13 cellular contexts compared by ENCODE assay signal in genomic region chrX:130080791-130081367, GRCh38. TPM values are rescaled to one million over a fixed set of nuclear protein-coding genes. Genes with fewer than 3 reads are reported as not detected.
DNase-seq lines count a peak whose midpoint lies in the region; ATAC-seq, FAIRE-seq and TF ChIP-seq lines count a peak whose summit lies in the region.
"Had no signal": no experiment of that assay in that cellular context is flagged by ENCODE, and none has a peak within 500 bp of the region (broad histone marks: within the 10 kb centered on the region; RNA-seq: fewer than 3 reads in every experiment).

No MANE protein-coding gene starts in this region.

- H3K9me1 ChIP-seq in endothelial cell of umbilical vein (replicated peaks; ENCODE audit: control insufficient read depth, extremely low read depth, insufficient read depth, low read length) = no peaks in the 10 kb centered on the region

- POLR2A ChIA-PET in endothelial cell of umbilical vein (lab: Charles Lee) = interaction anchor here (0.6 kb wide), 1 partner anchor 116 kb away, joined by 3 read pairs; no protein-coding TSS in a partner anchor

- peak overlapping the region; percentile 100 for H3K27ac ChIP-seq in OCI-LY3 (ENCODE audit: low read length)
- no peak overlapping the region for H3K27ac ChIP-seq in endothelial cell of umbilical vein (ENCODE audit: insufficient read depth, low read depth, low read length)
- H3K27ac ChIP-seq in tibial artery = peak overlapping the region; percentile 56 to 59
- H3K27ac ChIP-seq: VCaP had no signal

- peak overlapping the region; percentile 46 for H3K27ac Mint-ChIP-seq in activated naive CD4-positive, alpha-beta T cell treated with anti-CD3 and anti-CD28 coated beads, Interleukin-2, amount 50 U/mL, for 24 hours
- H3K27ac Mint-ChIP-seq in nephron progenitor cell = no peak overlapping the region

- dilution Hi-C loops in endothelial cell of umbilical vein (cut with MboI; ENCODE audit: extremely low pct_ligation_motif_present, low sequenced_read_pairs) = no loop called here

- H2AFZ ChIP-seq in OCI-LY3 (ENCODE audit: low read depth, low read length) = no peak overlapping the region
- H2AFZ ChIP-seq in endothelial cell of umbilical vein (ENCODE audit: low read depth, low read length) = no peak overlapping the region

- no peak for ATAC-seq in HG03432 (IDR thresholded peaks at IDR 0.05; ENCODE audit: unreplicated experiment)

- peaks cover 9% of the 10 kb centered on the region for H3K36me3 ChIP-seq in OCI-LY3 (replicated peaks; ENCODE audit: low read depth, low read length)
- H3K36me3 ChIP-seq in endothelial cell of umbilical vein (ENCODE audit: control insufficient read depth in 2 of 2, extremely low read depth in 1 of 2, insufficient read depth in 2 of 2, low read length in 2 of 2) = peaks cover 0 to 3% of the 10 kb centered on the region in 2 experiments
- no peaks in the 10 kb centered on the region for H3K36me3 ChIP-seq in tibial artery

- TF ChIP-seq CTCF in OCI-LY3 (IDR thresholded peaks at IDR 0.05; ENCODE audit: low read depth, low read length) (no peak), endothelial cell of umbilical vein (IDR thresholded peaks at IDR 0.05; ENCODE audit: extremely low read depth in 1 of 2, insufficient read depth in 1 of 2, low read depth in 1 of 2, low read length in 2 of 2) (no peak), tibial artery (IDR thresholded peaks at IDR 0.05) (no peak), nephron progenitor cell (IDR thresholded peaks at IDR 0.05) (no peak)

- no peak for TF ChIP-seq POLR2A in endothelial cell of umbilical vein (IDR thresholded peaks at IDR 0.05; ENCODE audit: low read depth, low read length)

- H3K27me3 ChIP-seq in OCI-LY3 (ENCODE audit: low read depth, low read length) (no peaks in the 10 kb centered on the region), endothelial cell of umbilical vein (ENCODE audit: control insufficient read depth in 2 of 2, insufficient read depth in 2 of 2, low read length in 2 of 2) (no peaks in the 10 kb centered on the region), tibial artery (no peaks in the 10 kb centered on the region)

- H3K79me2 ChIP-seq in OCI-LY3 (ENCODE audit: low read length) (peaks cover 70% of the 10 kb centered on the region), endothelial cell of umbilical vein (ENCODE audit: control insufficient read depth, insufficient read depth, low read length) (peaks cover 33% of the 10 kb centered on the region)

- H3K4me1 ChIP-seq in OCI-LY3 (ENCODE audit: low read length) = peaks cover 49% of the 10 kb centered on the region
- H3K4me1 ChIP-seq in endothelial cell of umbilical vein (ENCODE audit: control insufficient read depth, extremely low read depth, insufficient read depth, low read length) = peaks cover 29% of the 10 kb centered on the region
- peaks cover 0 to 24% (median 2%) of the 10 kb centered on the region in 4 donors for H3K4me1 ChIP-seq in tibial artery

- no peak overlapping the region for H3K4me2 ChIP-seq in OCI-LY3 (ENCODE audit: low read length)
- no peak overlapping the region for H3K4me2 ChIP-seq in endothelial cell of umbilical vein (ENCODE audit: insufficient read depth, low read length)

- H3K27me3 Mint-ChIP-seq in activated naive CD4-positive, alpha-beta T cell treated with anti-CD3 and anti-CD28 coated beads, Interleukin-2, amount 50 U/mL, for 24 hours = no peaks in the 10 kb centered on the region
- peaks cover 4% of the 10 kb centered on the region for H3K27me3 Mint-ChIP-seq in nephron progenitor cell (ENCODE audit: low read depth, poor library complexity)

- no peaks in the 10 kb centered on the region for H3K9me3 Mint-ChIP-seq in activated naive CD4-positive, alpha-beta T cell treated with anti-CD3 and anti-CD28 coated beads, Interleukin-2, amount 50 U/mL, for 24 hours
- peaks cover 39% of the 10 kb centered on the region for H3K9me3 Mint-ChIP-seq in nephron progenitor cell

- H3K9me3 ChIP-seq in OCI-LY3 (ENCODE audit: insufficient read depth, low read length) (no peaks in the 10 kb centered on the region), endothelial cell of umbilical vein (replicated peaks; ENCODE audit: control insufficient read depth, insufficient read depth, low read length) (no peaks in the 10 kb centered on the region), tibial artery (no peaks in the 10 kb centered on the region)

- H3K4me3 Mint-ChIP-seq in activated naive CD4-positive, alpha-beta T cell treated with anti-CD3 and anti-CD28 coated beads, Interleukin-2, amount 50 U/mL, for 24 hours = no peak overlapping the region
- no peak overlapping the region for H3K4me3 Mint-ChIP-seq in nephron progenitor cell

- H3K4me1 Mint-ChIP-seq in activated naive CD4-positive, alpha-beta T cell treated with anti-CD3 and anti-CD28 coated beads, Interleukin-2, amount 50 U/mL, for 24 hours = peaks cover 47% of the 10 kb centered on the region
- H3K4me1 Mint-ChIP-seq in nephron progenitor cell = peaks cover 50% of the 10 kb centered on the region

- H3K9ac ChIP-seq in OCI-LY3 (ENCODE audit: low read length) = no peak overlapping the region
- no peak overlapping the region for H3K9ac ChIP-seq in endothelial cell of umbilical vein (replicated peaks; ENCODE audit: extremely low read depth, insufficient read depth, low read length)

- H3K36me3 Mint-ChIP-seq in activated naive CD4-positive, alpha-beta T cell treated with anti-CD3 and anti-CD28 coated beads, Interleukin-2, amount 50 U/mL, for 24 hours = no peaks in the 10 kb centered on the region
- H3K36me3 Mint-ChIP-seq in nephron progenitor cell (ENCODE audit: low read depth) = no peaks in the 10 kb centered on the region

- H4K20me1 ChIP-seq in OCI-LY3 (ENCODE audit: insufficient read depth, low read length) (no peaks in the 10 kb centered on the region; the same call in 1 of the 2 replicates), endothelial cell of umbilical vein (replicated peaks; ENCODE audit: control insufficient read depth, extremely low read depth, insufficient read depth, low read length) (no peaks in the 10 kb centered on the region)

- intact Hi-C loops in endothelial cell of umbilical vein (cut with micrococcal nuclease) = loop anchor here (1.0 kb wide), 1 partner anchor 39 kb away; no protein-coding TSS in a partner anchor
- intact Hi-C loops in tibial artery (cut with DNase I; ENCODE audit: low total_unique reads) = loop anchor here (5.0 kb wide), 2 partner anchors 41 to 111 kb away; no protein-coding TSS in a partner anchor

- peak; percentile 8 for FAIRE-seq in endothelial cell of umbilical vein (lab: Jason Lieb, UNC)

- CTCF ChIA-PET in endothelial cell of umbilical vein (lab: Charles Lee) = interaction anchor here (1.0 to 3.5 kb wide), 11 partner anchors 20 to 114 kb away, joined by 3 to 65 read pairs (median 8); no protein-coding TSS in a partner anchor

- H3K4me3 ChIP-seq in OCI-LY3 (ENCODE audit: low read length) (no peak overlapping the region), endothelial cell of umbilical vein (replicated peaks in 1 of 3; ENCODE audit: insufficient read depth in 1 of 3, low read depth in 1 of 3, low read length in 3 of 3) (no peak overlapping the region), tibial artery (no peak overlapping the region)

- DNase-seq in activated naive CD4-positive, alpha-beta T cell (lab: John Stamatoyannopoulos, UW) = no peak
- DNase-seq in endothelial cell of umbilical vein (ENCODE audit: low read depth, low spot score) = no peak
- no peak for DNase-seq in tibial artery
- DNase-seq in nephron progenitor cell = no peak
- no peak for DNase-seq in NCI-H187 treated with DMSO at 0.1 percent for 48 hours (lab: John Stamatoyannopoulos, UW)
- DNase-seq: central memory CD4-positive, alpha-beta T cell; foreskin melanocyte; NCI-H1694 treated with DMSO at 0.1 percent for 48 hours; NCI-H510A treated with DMSO at 0.1 percent for 48 hours had no signal

- no TSS peak for BruUV-seq in endothelial cell of umbilical vein (replicated peaks; lab: Mats Ljungman, UMichigan)

TF ChIP-seq in endothelial cell of umbilical vein, 7 proteins besides CTCF, POLR2A, EP300 and RAD21:
- TF ChIP-seq POLR2AphosphoS5 (IDR thresholded peaks at IDR 0.05; ENCODE audit: insufficient read depth, low read depth, low read length) = no peak
- no peak for TF ChIP-seq JUN (IDR thresholded peaks at IDR 0.05; ENCODE audit: borderline replicate concordance, insufficient read depth, insufficient read length, low read depth)
- TF ChIP-seq FOS (IDR thresholded peaks at IDR 0.05; ENCODE audit: borderline replicate concordance, insufficient read depth, low read length) = no peak
- TF ChIP-seq MYC (IDR thresholded peaks at IDR 0.05; ENCODE audit: low read depth, low read length) = no peak

RNA-seq across cellular contexts. Expression of gene ELF4, which starts 29.4 kb away (rescaled TPM):
- 32.9 and 33.4 TPM in 2 replicates for total RNA-seq in endothelial cell of umbilical vein
- 31.6 and 31.9 TPM in 2 replicates for polyA plus RNA-seq in endothelial cell of umbilical vein
- 28.5 and 29.1 TPM in 2 replicates for polyA plus RNA-seq in endothelial cell of umbilical vein (2011; cell fraction: cytosol; rRNA removed)
- 26.4 and 28.7 TPM in 2 replicates for polyA plus RNA-seq in endothelial cell of umbilical vein (2011; cell fraction: nucleus; rRNA removed)
- polyA plus RNA-seq in endothelial cell of umbilical vein (2012) = 30.7 and 30.8 TPM in 2 replicates
- polyA minus RNA-seq in endothelial cell of umbilical vein = 58.5 and 62.5 TPM in 2 replicates
- 26.4 TPM for polyA minus RNA-seq in endothelial cell of umbilical vein (2011; cell fraction: cytosol; rRNA and poly(A)+ RNA removed)
- 12.4 and 14.0 TPM in 2 replicates for polyA minus RNA-seq in endothelial cell of umbilical vein (2011; cell fraction: nucleus; rRNA and poly(A)+ RNA removed)
